ENCODE assay signal across 13 cellular contexts in genomic region chr3:194272861-194273266, GRCh38.
DNase-seq lines count a peak whose midpoint lies in the region; ATAC-seq and TF ChIP-seq lines count a peak whose summit lies in the region.
"Had no signal": no experiment of that assay in that cellular context is flagged by ENCODE, and none has a peak within 500 bp of the region (broad histone marks: within the 10 kb centered on the region; RNA-seq: fewer than 3 reads in every experiment).

No MANE protein-coding gene starts in this region.

- H3K27me3 ChIP-seq in right cardiac atrium (ENCODE audit: control insufficient read depth, insufficient read depth) (no peaks in the 10 kb centered on the region), spleen (replicated peaks in 1 of 7) (peaks cover 0 to 20% (median 0%) of the 10 kb centered on the region in 7 donors), prostate gland (replicated peaks; ENCODE audit: insufficient read depth) (no peaks in the 10 kb centered on the region)
- H3K27me3 ChIP-seq: brain microvascular endothelial cell had no signal

- no peak for TF ChIP-seq POLR2A in spleen (IDR thresholded peaks at IDR 0.05)
- no peak for TF ChIP-seq POLR2A in prostate gland (IDR thresholded peaks at IDR 0.05)

- H3K9me3 ChIP-seq in right cardiac atrium (ENCODE audit: control insufficient read depth, low read length) (no peaks in the 10 kb centered on the region), spleen (no peaks in the 10 kb centered on the region), prostate gland (no peaks in the 10 kb centered on the region)

- peaks cover 14% of the 10 kb centered on the region for H3K4me1 ChIP-seq in right cardiac atrium (ENCODE audit: control insufficient read depth, insufficient read depth, low read length)
- peaks cover 1 to 92% (median 57%) of the 10 kb centered on the region in 6 donors for H3K4me1 ChIP-seq in spleen
- peaks cover 16% of the 10 kb centered on the region for H3K4me1 ChIP-seq in prostate gland (replicated peaks)

- no peak overlapping the region for H3K4me3 Mint-ChIP-seq in CD14-positive monocyte
- H3K4me3 Mint-ChIP-seq: T-helper 2 cell treated with Interferon-gamma antibody and Interleukin-4, amounts not matched to agents 5 μg/mL and 100 μg/mL, for 36 hours had no signal

- 53% methylated on average over 15 of the region's 15 CpGs for WGBS in right cardiac atrium
- 80 to 89% (median 85%) methylated on average over 15 of the region's 15 CpGs for WGBS in spleen, 5 donors
- WGBS in prostate gland: 77% methylated on average over 15 of the region's 15 CpGs

- intact Hi-C loops in right cardiac atrium (cut with DNase I): loop anchor here in 1 of 4 donors (5.0 kb wide), 1 partner anchor 34 kb away; no protein-coding TSS in a partner anchor
- intact Hi-C loops in spleen (cut with DNase I; ENCODE audit: low total_unique reads): no loop called here
- intact Hi-C loops in CD14-positive monocyte (cut with micrococcal nuclease): no loop called here
- intact Hi-C loops in prostate gland (cut with DNase I): loop anchor here (5.0 kb wide), 1 partner anchor 39 kb away; no protein-coding TSS in a partner anchor

- H3K4me3 ChIP-seq in right cardiac atrium (ENCODE audit: low read length) (no peak overlapping the region), spleen (no peak overlapping the region), prostate gland (no peak overlapping the region)

- peaks cover 0 to 4% of the 10 kb centered on the region in 2 donors for H3K36me3 Mint-ChIP-seq in CD14-positive monocyte

- H3K27ac ChIP-seq in right cardiac atrium (ENCODE audit: low read length): peak overlapping the region; percentile 26
- peak overlapping the region in 1 of 8 donors; percentile 81 for H3K27ac ChIP-seq in spleen
- H3K27ac ChIP-seq in prostate gland: peak overlapping the region in 1 of 2 donors; percentile 86
- H3K27ac ChIP-seq: brain microvascular endothelial cell had no signal

- H3K27ac Mint-ChIP-seq in CD14-positive monocyte: no peak overlapping the region
- H3K27ac Mint-ChIP-seq: T-helper 2 cell treated with Interferon-gamma antibody and Interleukin-4, amounts not matched to agents 5 μg/mL and 100 μg/mL, for 36 hours had no signal

- no peak for ATAC-seq in right cardiac atrium

- H3K9me3 Mint-ChIP-seq in CD14-positive monocyte: peaks cover 0 to 5% (median 0%) of the 10 kb centered on the region in 7 donors
- H3K9me3 Mint-ChIP-seq: T-helper 2 cell treated with Interferon-gamma antibody and Interleukin-4, amounts not matched to agents 5 μg/mL and 100 μg/mL, for 36 hours had no signal

- TF ChIP-seq CTCF in spleen (IDR thresholded peaks at IDR 0.05 in 8 of 11, conservative IDR thresholded peaks at IDR 0.05 in 3 of 11) (no peak), CD14-positive monocyte (IDR thresholded peaks at IDR 0.05) (no peak), prostate gland (IDR thresholded peaks at IDR 0.05) (no peak)

- H3K36me3 ChIP-seq in spleen (no peaks in the 10 kb centered on the region), prostate gland (no peaks in the 10 kb centered on the region)
- H3K36me3 ChIP-seq: brain microvascular endothelial cell had no signal

- DNase-seq in GM03348 (ENCODE audit: low spot score) (peak; percentile 72), RPMI7951 (ENCODE audit: low read depth) (peak; percentile 84), right cardiac atrium (no peak), spleen (peak; percentile 59), CD14-positive monocyte (ENCODE audit: low spot score) (no peak), NCI-H345 treated with DMSO at 0.1 percent for 48 hours (lab: John Stamatoyannopoulos, UW; ENCODE audit: unreplicated experiment) (no peak), prostate gland (ENCODE audit: low spot score) (no peak)
- no peak for DNase-seq in activated CD4-positive, alpha-beta T cell treated with anti-CD3 and anti-CD28 coated beads for 4 hours
- DNase-seq: activated CD4-positive, alpha-beta T cell treated with anti-CD3 and anti-CD28 coated beads, Interleukin-2, amount 50 U/mL, for 48 hours; activated gamma-delta T cell treated with Interleukin-2 at 50 U/mL for 16 hours; brain microvascular endothelial cell; KG1 had no signal

- peaks cover 3 to 16% (median 4%) of the 10 kb centered on the region in 3 donors for H3K27me3 Mint-ChIP-seq in CD14-positive monocyte (ENCODE audit: low read depth in 3 of 3)

- H3K4me1 Mint-ChIP-seq in CD14-positive monocyte: peaks cover 26% of the 10 kb centered on the region

Comparison
In these comparisons a context has a peak if more than half of its experiments do, and no peak if none do; other contexts are left out.
1. DNase-seq: peak in GM03348 (single experiment), RPMI7951 (single experiment) and spleen (single experiment); none in right cardiac atrium (0 of 3), activated CD4-positive, alpha-beta T cell treated with anti-CD3 and anti-CD28 coated beads for 4 hours (0 of 2), CD14-positive monocyte (single experiment), NCI-H345 treated with DMSO at 0.1 percent for 48 hours (single experiment) and prostate gland (single experiment).